Comparison of ENCODE assay signal across 35 cellular contexts in genomic region chr1:65975708-65976107, GRCh38.
"Had no signal": no experiment of that assay in that cellular context is flagged by ENCODE, and none has a peak within 500 bp of the region (broad histone marks: within the 10 kb centered on the region; RNA-seq: fewer than 3 reads in every experiment).

No MANE protein-coding gene starts in this region.

- H3K4me3 ChIP-seq: MG63 had no signal

- DNase-seq: Kasumi-1, MG63, MM.1S, MV-4-11, NCI-H1048, NCI-H1092, NCI-H1092 treated with DMSO at 0.1 percent for 48 hours, NCI-H1105, NCI-H1105 treated with DMSO at 0.1 percent for 48 hours, NCI-H1417, NCI-H1417 treated with DMSO at 0.1 percent for 48 hours, NCI-H1436, NCI-H1436 treated with DMSO at 0.1 percent for 48 hours, NCI-H146, NCI-H1694, NCI-H1694 treated with DMSO at 0.1 percent for 48 hours, NCI-H187, NCI-H187 treated with DMSO at 0.1 percent for 48 hours, NCI-H1930, NCI-H2029, NCI-H2029 treated with DMSO at 0.1 percent for 48 hours, NCI-H2081, NCI-H2081 treated with DMSO at 0.1 percent for 48 hours, NCI-H2107, NCI-H2171, NCI-H2171 treated with DMSO at 0.1 percent for 48 hours, NCI-H2227 treated with DMSO at 0.1 percent for 48 hours, NCI-H226, NCI-H345, NCI-H446, NCI-H446 treated with DMSO at 0.1 percent for 48 hours, NCI-H510A, NCI-H510A treated with DMSO at 0.1 percent for 48 hours, NCI-H524, NCI-H524 treated with DMSO at 0.1 percent for 48 hours had no signal

- H3K36me3 ChIP-seq: MG63 had no signal

- H3K9me3 ChIP-seq: MG63 had no signal
